In the genomic region with DNA sequence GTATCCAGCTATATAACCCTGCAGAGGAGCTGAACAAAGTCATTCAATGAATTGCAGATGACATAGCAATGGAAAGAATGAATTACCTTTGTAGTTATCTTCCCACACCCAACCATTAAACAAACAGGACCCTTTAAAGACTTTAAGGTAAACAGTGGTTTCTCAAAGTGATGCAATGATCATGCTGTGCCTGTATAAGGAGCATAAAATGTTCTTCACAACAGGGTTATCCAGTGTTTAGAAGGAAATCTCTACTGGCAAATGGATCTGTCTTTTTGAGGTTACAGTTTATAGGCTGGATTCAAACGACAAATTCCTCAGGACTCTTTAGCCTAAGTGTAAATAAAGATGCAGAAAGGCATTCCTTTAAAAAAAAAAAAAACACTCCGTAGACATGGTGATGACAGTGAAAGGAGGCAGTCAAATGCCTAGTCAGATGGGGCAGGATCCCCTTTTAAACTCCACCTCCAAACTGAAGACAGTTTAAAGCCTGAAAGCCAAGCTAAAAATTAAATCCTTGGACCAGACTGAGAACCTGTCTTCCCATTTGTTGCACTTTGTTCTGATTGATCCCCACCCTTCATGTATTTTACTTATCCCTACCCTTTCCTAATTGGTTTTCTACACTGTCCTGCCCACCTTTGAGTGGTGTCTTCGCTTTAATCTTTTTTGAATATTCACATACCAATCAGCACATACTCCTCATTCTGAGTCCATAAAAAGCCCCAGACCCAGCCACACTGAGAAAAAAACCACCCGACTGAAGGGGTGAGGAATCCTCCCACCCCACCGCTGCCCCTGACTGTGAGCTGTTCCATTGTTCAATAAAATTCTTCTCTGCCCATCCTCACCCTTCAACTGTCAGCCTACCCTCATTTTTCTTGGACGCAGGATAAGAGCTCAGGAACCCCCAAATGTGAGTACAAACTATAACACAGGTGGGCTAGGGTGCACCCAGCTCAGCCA, we compare ENCODE assay signal across 2 cellular contexts.
TF ChIP-seq lines count a peak whose summit lies in the region.

No MANE protein-coding gene starts in this region.

TF ChIP-seq in GM23338, 12 proteins besides CTCF, POLR2A, EP300 and RAD21:
- TF ChIP-seq, protein P1, sequence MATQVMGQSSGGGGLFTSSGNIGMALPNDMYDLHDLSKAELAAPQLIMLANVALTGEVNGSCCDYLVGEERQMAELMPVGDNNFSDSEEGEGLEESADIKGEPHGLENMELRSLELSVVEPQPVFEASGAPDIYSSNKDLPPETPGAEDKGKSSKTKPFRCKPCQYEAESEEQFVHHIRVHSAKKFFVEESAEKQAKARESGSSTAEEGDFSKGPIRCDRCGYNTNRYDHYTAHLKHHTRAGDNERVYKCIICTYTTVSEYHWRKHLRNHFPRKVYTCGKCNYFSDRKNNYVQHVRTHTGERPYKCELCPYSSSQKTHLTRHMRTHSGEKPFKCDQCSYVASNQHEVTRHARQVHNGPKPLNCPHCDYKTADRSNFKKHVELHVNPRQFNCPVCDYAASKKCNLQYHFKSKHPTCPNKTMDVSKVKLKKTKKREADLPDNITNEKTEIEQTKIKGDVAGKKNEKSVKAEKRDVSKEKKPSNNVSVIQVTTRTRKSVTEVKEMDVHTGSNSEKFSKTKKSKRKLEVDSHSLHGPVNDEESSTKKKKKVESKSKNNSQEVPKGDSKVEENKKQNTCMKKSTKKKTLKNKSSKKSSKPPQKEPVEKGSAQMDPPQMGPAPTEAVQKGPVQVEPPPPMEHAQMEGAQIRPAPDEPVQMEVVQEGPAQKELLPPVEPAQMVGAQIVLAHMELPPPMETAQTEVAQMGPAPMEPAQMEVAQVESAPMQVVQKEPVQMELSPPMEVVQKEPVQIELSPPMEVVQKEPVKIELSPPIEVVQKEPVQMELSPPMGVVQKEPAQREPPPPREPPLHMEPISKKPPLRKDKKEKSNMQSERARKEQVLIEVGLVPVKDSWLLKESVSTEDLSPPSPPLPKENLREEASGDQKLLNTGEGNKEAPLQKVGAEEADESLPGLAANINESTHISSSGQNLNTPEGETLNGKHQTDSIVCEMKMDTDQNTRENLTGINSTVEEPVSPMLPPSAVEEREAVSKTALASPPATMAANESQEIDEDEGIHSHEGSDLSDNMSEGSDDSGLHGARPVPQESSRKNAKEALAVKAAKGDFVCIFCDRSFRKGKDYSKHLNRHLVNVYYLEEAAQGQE (IDR thresholded peaks at IDR 0.05; ENCODE audit: unreplicated experiment), result no peak
- TF ChIP-seq ZNF114 (CRISPR knock-in tag; IDR thresholded peaks at IDR 0.05) (no peak), NANOG (IDR thresholded peaks at IDR 0.05; ENCODE audit: borderline replicate concordance) (no peak), ZNF331 (CRISPR knock-in tag; IDR thresholded peaks at IDR 0.05; ENCODE audit: low read depth) (no peak), POLR2AphosphoS5 (IDR thresholded peaks at IDR 0.05; ENCODE audit: low read depth) (no peak)
- TF ChIP-seq, protein P2, sequence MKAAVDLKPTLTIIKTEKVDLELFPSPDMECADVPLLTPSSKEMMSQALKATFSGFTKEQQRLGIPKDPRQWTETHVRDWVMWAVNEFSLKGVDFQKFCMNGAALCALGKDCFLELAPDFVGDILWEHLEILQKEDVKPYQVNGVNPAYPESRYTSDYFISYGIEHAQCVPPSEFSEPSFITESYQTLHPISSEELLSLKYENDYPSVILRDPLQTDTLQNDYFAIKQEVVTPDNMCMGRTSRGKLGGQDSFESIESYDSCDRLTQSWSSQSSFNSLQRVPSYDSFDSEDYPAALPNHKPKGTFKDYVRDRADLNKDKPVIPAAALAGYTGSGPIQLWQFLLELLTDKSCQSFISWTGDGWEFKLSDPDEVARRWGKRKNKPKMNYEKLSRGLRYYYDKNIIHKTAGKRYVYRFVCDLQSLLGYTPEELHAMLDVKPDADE (IDR thresholded peaks at IDR 0.05), result no peak

TF ChIP-seq in IMR-90, 13 proteins besides CTCF, POLR2A, EP300 and RAD21:
- TF ChIP-seq RCOR1 (IDR thresholded peaks at IDR 0.05; ENCODE audit: insufficient replicate concordance, low read length), result no peak
- TF ChIP-seq CEBPB (IDR thresholded peaks at IDR 0.05; ENCODE audit: low read depth, low read length), result no peak
- no peak for TF ChIP-seq BHLHE40 (IDR thresholded peaks at IDR 0.05; ENCODE audit: low read depth, low read length)
- no peak for TF ChIP-seq SMC3 (IDR thresholded peaks at IDR 0.05; ENCODE audit: low read depth, low read length)
- TF ChIP-seq, protein P3, sequence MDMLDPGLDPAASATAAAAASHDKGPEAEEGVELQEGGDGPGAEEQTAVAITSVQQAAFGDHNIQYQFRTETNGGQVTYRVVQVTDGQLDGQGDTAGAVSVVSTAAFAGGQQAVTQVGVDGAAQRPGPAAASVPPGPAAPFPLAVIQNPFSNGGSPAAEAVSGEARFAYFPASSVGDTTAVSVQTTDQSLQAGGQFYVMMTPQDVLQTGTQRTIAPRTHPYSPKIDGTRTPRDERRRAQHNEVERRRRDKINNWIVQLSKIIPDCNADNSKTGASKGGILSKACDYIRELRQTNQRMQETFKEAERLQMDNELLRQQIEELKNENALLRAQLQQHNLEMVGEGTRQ (IDR thresholded peaks at IDR 0.05; ENCODE audit: low read depth, low read length), result no peak
- TF ChIP-seq CHD1 (IDR thresholded peaks at IDR 0.05; ENCODE audit: low read depth, low read length), result no peak
- TF ChIP-seq NFE2L2 (IDR thresholded peaks at IDR 0.05; ENCODE audit: low read depth, low read length), result no peak
- no peak for TF ChIP-seq MAFK (IDR thresholded peaks at IDR 0.05; ENCODE audit: low read depth, low read length)
- TF ChIP-seq, protein P4, sequence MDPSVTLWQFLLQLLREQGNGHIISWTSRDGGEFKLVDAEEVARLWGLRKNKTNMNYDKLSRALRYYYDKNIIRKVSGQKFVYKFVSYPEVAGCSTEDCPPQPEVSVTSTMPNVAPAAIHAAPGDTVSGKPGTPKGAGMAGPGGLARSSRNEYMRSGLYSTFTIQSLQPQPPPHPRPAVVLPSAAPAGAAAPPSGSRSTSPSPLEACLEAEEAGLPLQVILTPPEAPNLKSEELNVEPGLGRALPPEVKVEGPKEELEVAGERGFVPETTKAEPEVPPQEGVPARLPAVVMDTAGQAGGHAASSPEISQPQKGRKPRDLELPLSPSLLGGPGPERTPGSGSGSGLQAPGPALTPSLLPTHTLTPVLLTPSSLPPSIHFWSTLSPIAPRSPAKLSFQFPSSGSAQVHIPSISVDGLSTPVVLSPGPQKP (IDR thresholded peaks at IDR 0.05; ENCODE audit: borderline replicate concordance, low read depth, low read length), result no peak
- no peak for TF ChIP-seq MXI1 (IDR thresholded peaks at IDR 0.05; ENCODE audit: borderline replicate concordance, low read depth, low read length)
